Comparison of ENCODE assay signal across 19 cellular contexts in the genomic region with DNA sequence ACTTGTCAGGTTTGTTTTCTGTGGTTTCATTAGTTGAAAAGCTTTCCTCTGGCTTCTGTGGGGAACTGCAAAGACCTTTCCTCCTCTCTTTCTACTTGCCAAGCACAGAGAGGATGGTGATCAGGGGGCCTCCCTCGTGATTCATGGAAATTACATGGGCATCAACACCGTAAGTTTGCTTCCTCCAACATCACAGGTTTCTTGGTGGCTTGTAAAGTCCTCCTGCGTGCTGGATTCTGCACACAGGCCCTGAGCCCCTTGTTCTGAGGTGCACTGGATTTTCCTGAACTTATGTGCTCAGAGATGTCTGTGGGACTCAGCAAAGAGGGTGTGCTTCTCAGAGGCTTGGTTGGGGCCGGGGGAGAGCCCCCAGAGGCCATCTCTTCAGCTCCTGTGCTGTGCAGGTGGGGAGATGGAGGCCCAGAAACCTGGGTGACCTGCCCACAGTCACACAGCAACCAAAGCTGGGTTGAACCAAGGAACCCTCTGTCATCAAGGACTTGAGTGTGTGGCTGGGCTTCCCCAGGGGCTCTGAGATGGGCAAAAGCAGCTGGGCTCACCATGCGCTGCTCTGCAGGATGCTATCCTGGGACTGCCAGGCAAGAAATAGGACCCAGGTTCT. TPM values are rescaled to one million over a fixed set of nuclear protein-coding genes. Genes with fewer than 3 reads are reported as not detected.
DNase-seq lines count a peak whose midpoint lies in the region; ATAC-seq and TF ChIP-seq lines count a peak whose summit lies in the region.
"Had no signal": no experiment of that assay in that cellular context is flagged by ENCODE, and none has a peak within 500 bp of the region (broad histone marks: within the 10 kb centered on the region; RNA-seq: fewer than 3 reads in every experiment).

No MANE protein-coding gene starts in this region.

- no peaks in the 10 kb centered on the region for H3K79me2 ChIP-seq in parathyroid adenoma

- H3K27me3 ChIP-seq in left ventricle myocardium inferior (ENCODE audit: low read depth) (no peaks in the 10 kb centered on the region), parathyroid adenoma (ENCODE audit: control insufficient read depth, insufficient read depth, low read length) (no peaks in the 10 kb centered on the region), upper lobe of right lung (no peaks in the 10 kb centered on the region)

- POLR2A ChIA-PET in activated naive CD8-positive, alpha-beta T cell treated with anti-CD3 and anti-CD28 coated beads, Interleukin-2, amount 10 ng/mL, durations not matched to agents 7 days and 5 days (lab: Charles Lee), result interaction anchor here (1.3 to 2.0 kb wide), 2 partner anchors 12 to 18 kb away, joined by 5 to 8 read pairs; no protein-coding TSS in a partner anchor

- peak overlapping the region; percentile 39 for H3K4me3 Mint-ChIP-seq in activated naive CD8-positive, alpha-beta T cell treated with anti-CD3 and anti-CD28 coated beads, Interleukin-2, amount 10 ng/mL, durations not matched to agents 7 days and 5 days
- H3K4me3 Mint-ChIP-seq: activated naive CD4-positive, alpha-beta T cell treated with anti-CD3 and anti-CD28 coated beads, Interleukin-2, amount 50 U/mL, for 24 hours; CD4-positive, alpha-beta T cell had no signal

- DNase-seq in left ventricle myocardium inferior, result no peak
- DNase-seq in left cardiac atrium, result no peak
- no peak for DNase-seq in activated naive CD8-positive, alpha-beta T cell treated with anti-CD3 and anti-CD28 coated beads, Interleukin-2, amount 10 ng/mL, durations not matched to agents 7 days and 5 days
- DNase-seq in upper lobe of right lung, result no peak
- no peak for DNase-seq in superior temporal gyrus (ENCODE audit: extremely low spot score)
- DNase-seq in NCI-H2029 (lab: John Stamatoyannopoulos, UW), result no peak
- DNase-seq: CD4-positive, alpha-beta T cell; DMS153; effector CD8-positive, alpha-beta T cell; islet precursor cell; NCI-H69; occipital lobe; retina; stimulated activated CD4-positive, alpha-beta T cell treated with anti-CD3 and anti-CD28 coated beads, Interleukin-12 subunit alpha, Interleukin-12 subunit beta, amount 100 ng/mL, for 4 hours; stimulated activated CD4-positive, alpha-beta T cell treated with anti-CD3 and anti-CD28 coated beads, Interleukin-4, amount 100 ng/mL, for 4 hours had no signal

- no peak for TF ChIP-seq CTCF in left ventricle myocardium inferior (IDR thresholded peaks at IDR 0.05; ENCODE audit: borderline replicate concordance)
- TF ChIP-seq CTCF in parathyroid adenoma (IDR thresholded peaks at IDR 0.05), result no peak
- no peak for TF ChIP-seq CTCF in upper lobe of right lung (IDR thresholded peaks at IDR 0.05)

- no peak overlapping the region for H3K9ac ChIP-seq in parathyroid adenoma

- H3K27ac ChIP-seq in left ventricle myocardium inferior (replicated peaks) (peak overlapping the region; percentile 91), parathyroid adenoma (peak overlapping the region; percentile 2), upper lobe of right lung (peak overlapping the region; percentile 58)
- H3K27ac ChIP-seq: SK-N-MC had no signal

- no peak overlapping the region for H3K4me2 ChIP-seq in parathyroid adenoma (ENCODE audit: low read length)

- H3K4me1 ChIP-seq in left ventricle myocardium inferior, result peaks cover 58% of the 10 kb centered on the region
- H3K4me1 ChIP-seq in parathyroid adenoma, result no peaks in the 10 kb centered on the region
- no peaks in the 10 kb centered on the region for H3K4me1 ChIP-seq in upper lobe of right lung

- no peak for ATAC-seq in left cardiac atrium
- peak; percentile 41 for ATAC-seq in activated naive CD8-positive, alpha-beta T cell treated with anti-CD3 and anti-CD28 coated beads, Interleukin-2, amount 10 ng/mL, durations not matched to agents 7 days and 5 days (ENCODE audit: low read depth)
- ATAC-seq in upper lobe of right lung, result no peak
- ATAC-seq: esophagus mucosa had no signal

- H3K27ac Mint-ChIP-seq in activated naive CD8-positive, alpha-beta T cell treated with anti-CD3 and anti-CD28 coated beads, Interleukin-2, amount 10 ng/mL, durations not matched to agents 7 days and 5 days, result peak overlapping the region; percentile 67
- H3K27ac Mint-ChIP-seq: activated naive CD4-positive, alpha-beta T cell treated with anti-CD3 and anti-CD28 coated beads, Interleukin-2, amount 50 U/mL, for 24 hours; CD4-positive, alpha-beta T cell had no signal

- H3K4me1 Mint-ChIP-seq in activated naive CD8-positive, alpha-beta T cell treated with anti-CD3 and anti-CD28 coated beads, Interleukin-2, amount 10 ng/mL, durations not matched to agents 7 days and 5 days, result peaks cover 20% of the 10 kb centered on the region

- H3K9me3 Mint-ChIP-seq in activated naive CD8-positive, alpha-beta T cell treated with anti-CD3 and anti-CD28 coated beads, Interleukin-2, amount 10 ng/mL, durations not matched to agents 7 days and 5 days, result no peaks in the 10 kb centered on the region
- H3K9me3 Mint-ChIP-seq: activated naive CD4-positive, alpha-beta T cell treated with anti-CD3 and anti-CD28 coated beads, Interleukin-2, amount 50 U/mL, for 24 hours; CD4-positive, alpha-beta T cell had no signal

- no peaks in the 10 kb centered on the region for H3K36me3 Mint-ChIP-seq in activated naive CD8-positive, alpha-beta T cell treated with anti-CD3 and anti-CD28 coated beads, Interleukin-2, amount 10 ng/mL, durations not matched to agents 7 days and 5 days
- H3K36me3 Mint-ChIP-seq: activated naive CD4-positive, alpha-beta T cell treated with anti-CD3 and anti-CD28 coated beads, Interleukin-2, amount 50 U/mL, for 24 hours had no signal

- no peak overlapping the region for H2AFZ ChIP-seq in parathyroid adenoma

- no peaks in the 10 kb centered on the region for H3K27me3 Mint-ChIP-seq in activated naive CD8-positive, alpha-beta T cell treated with anti-CD3 and anti-CD28 coated beads, Interleukin-2, amount 10 ng/mL, durations not matched to agents 7 days and 5 days
- H3K27me3 Mint-ChIP-seq: activated naive CD4-positive, alpha-beta T cell treated with anti-CD3 and anti-CD28 coated beads, Interleukin-2, amount 50 U/mL, for 24 hours; CD4-positive, alpha-beta T cell had no signal

- intact Hi-C loops in left ventricle myocardium inferior (cut with micrococcal nuclease), result loop anchor here (10.0 kb wide), 1 partner anchor 45 kb away; no protein-coding TSS in a partner anchor
- intact Hi-C loops in left cardiac atrium (cut with DNase I), result loop anchor here in 1 of 2 donors (5.0 kb wide), 2 partner anchors 38 to 53 kb away; a partner anchor contains a TSS
- intact Hi-C loops in upper lobe of right lung (cut with DNase I), result no loop called here

- H3K36me3 ChIP-seq in left ventricle myocardium inferior (peaks cover 3% of the 10 kb centered on the region), parathyroid adenoma (ENCODE audit: control insufficient read depth, insufficient read depth, low read length) (no peaks in the 10 kb centered on the region), upper lobe of right lung (no peaks in the 10 kb centered on the region)

- no peaks in the 10 kb centered on the region for H3K9me3 ChIP-seq in left ventricle myocardium inferior (replicated peaks)
- H3K9me3 ChIP-seq in parathyroid adenoma (ENCODE audit: control insufficient read depth, low read length), result no peaks in the 10 kb centered on the region
- no peaks in the 10 kb centered on the region for H3K9me3 ChIP-seq in upper lobe of right lung

- H3K4me3 ChIP-seq in left ventricle myocardium inferior, result no peak overlapping the region
- no peak overlapping the region for H3K4me3 ChIP-seq in parathyroid adenoma (ENCODE audit: low read depth, low read length)
- H3K4me3 ChIP-seq in upper lobe of right lung, result no peak overlapping the region
- H3K4me3 ChIP-seq: SK-N-MC had no signal

RNA-seq across cellular contexts. Expression of a gene that starts 36.5 kb away (rescaled TPM):
- total RNA-seq in left ventricle myocardium inferior, result 187 TPM
- 100 to 1,000 TPM; 124 to 131 TPM for total RNA-seq in left cardiac atrium
- total RNA-seq in activated naive CD8-positive, alpha-beta T cell treated with anti-CD3 and anti-CD28 coated beads, Interleukin-2, amount 10 ng/mL, durations not matched to agents 7 days and 5 days, result 10 to 100 TPM; 63.2 to 65.5 TPM
- total RNA-seq in upper lobe of right lung, result 71.1 TPM

Comparison
In these comparisons a context has a peak if more than half of its experiments do, and no peak if none do; other contexts are left out.
1. H3K27ac ChIP-seq: peak in every context shown above with its lines; median percentile 91 in left ventricle myocardium inferior; 58 in upper lobe of right lung; 2 in parathyroid adenoma.